Comparison of ENCODE assay signal across 1 cellular context in the genomic region with DNA sequence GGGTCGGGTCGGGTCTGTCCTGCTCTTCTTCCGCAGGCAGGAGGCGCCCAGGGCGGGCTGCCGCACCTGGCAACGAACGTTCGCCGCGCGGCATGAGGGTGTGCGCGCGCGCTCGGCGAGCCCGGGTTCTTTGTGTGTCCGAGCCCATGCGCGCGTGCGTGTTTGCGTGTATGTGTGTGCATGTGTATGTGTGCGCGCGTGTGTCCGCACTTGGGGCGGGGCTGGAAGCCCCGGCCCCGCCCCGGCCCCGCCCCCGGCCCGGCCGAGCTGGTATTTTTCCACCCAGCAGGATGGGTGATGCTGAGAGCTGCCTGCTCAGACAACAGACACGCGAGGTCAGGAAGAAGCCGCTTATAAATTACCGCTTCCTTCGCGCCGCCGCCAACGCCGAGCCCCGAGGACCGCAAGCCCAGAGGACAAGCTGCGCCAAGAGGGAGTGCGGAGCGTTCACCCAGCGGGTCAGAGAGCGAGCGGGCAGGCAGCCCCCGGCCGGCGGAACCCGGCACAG.
TF ChIP-seq lines count a peak whose summit lies in the region.

SLC6A6 (plus strand) TSS at position 303 of the 508 bp plus-strand sequence. CDS start 41,029 bp downstream, outside the sequence.

TF ChIP-seq in HepG2, 621 proteins besides CTCF, POLR2A, EP300 and RAD21 (continued from another document and continues in another):
- peak; percentile 75; the same call in 1 of the 2 replicates for TF ChIP-seq ZNF142 (CRISPR knock-in tag; IDR thresholded peaks at IDR 0.05)
- no peak for TF ChIP-seq TIGD3 (CRISPR knock-in tag; IDR thresholded peaks at IDR 0.05; ENCODE audit: borderline replicate concordance)
- TF ChIP-seq ZNF761 (CRISPR knock-in tag; conservative IDR thresholded peaks at IDR 0.05) = no peak
- TF ChIP-seq NPAS2 (CRISPR knock-in tag; IDR thresholded peaks at IDR 0.05; ENCODE audit: borderline replicate concordance) = no peak
- TF ChIP-seq ZNF652 (CRISPR knock-in tag; IDR thresholded peaks at IDR 0.05; ENCODE audit: borderline replicate concordance, low read depth) = no peak
- TF ChIP-seq POLR2AphosphoS5 (IDR thresholded peaks at IDR 0.05; ENCODE audit: low read depth, low read length) = peak; percentile 69
- no peak for TF ChIP-seq CENPX (CRISPR knock-in tag; IDR thresholded peaks at IDR 0.05)
- TF ChIP-seq ZBTB37 (CRISPR knock-in tag; IDR thresholded peaks at IDR 0.05) = no peak
- TF ChIP-seq ZNF777 (CRISPR knock-in tag; IDR thresholded peaks at IDR 0.05) = peak; percentile 26; the same call in 1 of the 2 replicates
- TF ChIP-seq, protein P1, sequence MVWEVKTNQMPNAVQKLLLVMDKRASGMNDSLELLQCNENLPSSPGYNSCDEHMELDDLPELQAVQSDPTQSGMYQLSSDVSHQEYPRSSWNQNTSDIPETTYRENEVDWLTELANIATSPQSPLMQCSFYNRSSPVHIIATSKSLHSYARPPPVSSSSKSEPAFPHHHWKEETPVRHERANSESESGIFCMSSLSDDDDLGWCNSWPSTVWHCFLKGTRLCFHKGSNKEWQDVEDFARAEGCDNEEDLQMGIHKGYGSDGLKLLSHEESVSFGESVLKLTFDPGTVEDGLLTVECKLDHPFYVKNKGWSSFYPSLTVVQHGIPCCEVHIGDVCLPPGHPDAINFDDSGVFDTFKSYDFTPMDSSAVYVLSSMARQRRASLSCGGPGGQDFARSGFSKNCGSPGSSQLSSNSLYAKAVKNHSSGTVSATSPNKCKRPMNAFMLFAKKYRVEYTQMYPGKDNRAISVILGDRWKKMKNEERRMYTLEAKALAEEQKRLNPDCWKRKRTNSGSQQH (CRISPR knock-in tag; IDR thresholded peaks at IDR 0.05; ENCODE audit: low read depth) = no peak
- peak; percentile 62; the same call in 1 of the 2 replicates for TF ChIP-seq ZFY (CRISPR knock-in tag; IDR thresholded peaks at IDR 0.05)
- TF ChIP-seq CREM (IDR thresholded peaks at IDR 0.05) = no peak
- TF ChIP-seq CREM (CRISPR knock-in tag; IDR thresholded peaks at IDR 0.05) = no peak
- TF ChIP-seq ADNP (CRISPR knock-in tag; IDR thresholded peaks at IDR 0.05) = no peak; the same call in 1 of the 2 replicates
- no peak for TF ChIP-seq ISX (CRISPR knock-in tag; conservative IDR thresholded peaks at IDR 0.05)
- TF ChIP-seq RAD51 (IDR thresholded peaks at IDR 0.05; ENCODE audit: borderline replicate concordance) = no peak
- no peak; the same call in 1 of the 2 replicates for TF ChIP-seq BORCS8-MEF2B (CRISPR knock-in tag; IDR thresholded peaks at IDR 0.05)
- no peak for TF ChIP-seq ZBTB20 (CRISPR knock-in tag; IDR thresholded peaks at IDR 0.05; ENCODE audit: borderline replicate concordance, low read depth)
- TF ChIP-seq NFE2 (CRISPR knock-in tag; IDR thresholded peaks at IDR 0.05) = no peak
- TF ChIP-seq CEBPG (CRISPR knock-in tag; IDR thresholded peaks at IDR 0.05) = 0 out of 2 replicates have a peak, but pooled peaks have one; percentile 5
- no peak; the same call in 1 of the 2 replicates for TF ChIP-seq MTF1 (CRISPR knock-in tag; IDR thresholded peaks at IDR 0.05)
- TF ChIP-seq, protein P2, sequence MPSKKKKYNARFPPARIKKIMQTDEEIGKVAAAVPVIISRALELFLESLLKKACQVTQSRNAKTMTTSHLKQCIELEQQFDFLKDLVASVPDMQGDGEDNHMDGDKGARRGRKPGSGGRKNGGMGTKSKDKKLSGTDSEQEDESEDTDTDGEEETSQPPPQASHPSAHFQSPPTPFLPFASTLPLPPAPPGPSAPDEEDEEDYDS (CRISPR knock-in tag; IDR thresholded peaks at IDR 0.05) = peak; percentile 70
- TF ChIP-seq ATM (IDR thresholded peaks at IDR 0.05; ENCODE audit: borderline replicate concordance) = no peak
- no peak for TF ChIP-seq HMG20B (CRISPR knock-in tag; conservative IDR thresholded peaks at IDR 0.05)
- no peak for TF ChIP-seq MATR3 (CRISPR knock-in tag; IDR thresholded peaks at IDR 0.05)
- TF ChIP-seq ZNF580 (CRISPR knock-in tag; IDR thresholded peaks at IDR 0.05; ENCODE audit: borderline replicate concordance, low read depth) = peak; percentile 73; the same call in 1 of the 2 replicates
- peak; percentile 54; the same call in 1 of the 2 replicates for TF ChIP-seq TARDBP (CRISPR knock-in tag; IDR thresholded peaks at IDR 0.05)
- no peak for TF ChIP-seq POLR2AphosphoS2 (IDR thresholded peaks at IDR 0.05; ENCODE audit: low read depth, low read length)
- TF ChIP-seq ISL2 (CRISPR knock-in tag; IDR thresholded peaks at IDR 0.05) = 0 out of 2 replicates have a peak, but pooled peaks have one; percentile 39
- TF ChIP-seq ZMYM3 (CRISPR knock-in tag; IDR thresholded peaks at IDR 0.05) = peak; percentile 27; the same call in 1 of the 2 replicates
- no peak for TF ChIP-seq ZNF276 (CRISPR knock-in tag; IDR thresholded peaks at IDR 0.05; ENCODE audit: low read depth)
- TF ChIP-seq, protein P3, sequence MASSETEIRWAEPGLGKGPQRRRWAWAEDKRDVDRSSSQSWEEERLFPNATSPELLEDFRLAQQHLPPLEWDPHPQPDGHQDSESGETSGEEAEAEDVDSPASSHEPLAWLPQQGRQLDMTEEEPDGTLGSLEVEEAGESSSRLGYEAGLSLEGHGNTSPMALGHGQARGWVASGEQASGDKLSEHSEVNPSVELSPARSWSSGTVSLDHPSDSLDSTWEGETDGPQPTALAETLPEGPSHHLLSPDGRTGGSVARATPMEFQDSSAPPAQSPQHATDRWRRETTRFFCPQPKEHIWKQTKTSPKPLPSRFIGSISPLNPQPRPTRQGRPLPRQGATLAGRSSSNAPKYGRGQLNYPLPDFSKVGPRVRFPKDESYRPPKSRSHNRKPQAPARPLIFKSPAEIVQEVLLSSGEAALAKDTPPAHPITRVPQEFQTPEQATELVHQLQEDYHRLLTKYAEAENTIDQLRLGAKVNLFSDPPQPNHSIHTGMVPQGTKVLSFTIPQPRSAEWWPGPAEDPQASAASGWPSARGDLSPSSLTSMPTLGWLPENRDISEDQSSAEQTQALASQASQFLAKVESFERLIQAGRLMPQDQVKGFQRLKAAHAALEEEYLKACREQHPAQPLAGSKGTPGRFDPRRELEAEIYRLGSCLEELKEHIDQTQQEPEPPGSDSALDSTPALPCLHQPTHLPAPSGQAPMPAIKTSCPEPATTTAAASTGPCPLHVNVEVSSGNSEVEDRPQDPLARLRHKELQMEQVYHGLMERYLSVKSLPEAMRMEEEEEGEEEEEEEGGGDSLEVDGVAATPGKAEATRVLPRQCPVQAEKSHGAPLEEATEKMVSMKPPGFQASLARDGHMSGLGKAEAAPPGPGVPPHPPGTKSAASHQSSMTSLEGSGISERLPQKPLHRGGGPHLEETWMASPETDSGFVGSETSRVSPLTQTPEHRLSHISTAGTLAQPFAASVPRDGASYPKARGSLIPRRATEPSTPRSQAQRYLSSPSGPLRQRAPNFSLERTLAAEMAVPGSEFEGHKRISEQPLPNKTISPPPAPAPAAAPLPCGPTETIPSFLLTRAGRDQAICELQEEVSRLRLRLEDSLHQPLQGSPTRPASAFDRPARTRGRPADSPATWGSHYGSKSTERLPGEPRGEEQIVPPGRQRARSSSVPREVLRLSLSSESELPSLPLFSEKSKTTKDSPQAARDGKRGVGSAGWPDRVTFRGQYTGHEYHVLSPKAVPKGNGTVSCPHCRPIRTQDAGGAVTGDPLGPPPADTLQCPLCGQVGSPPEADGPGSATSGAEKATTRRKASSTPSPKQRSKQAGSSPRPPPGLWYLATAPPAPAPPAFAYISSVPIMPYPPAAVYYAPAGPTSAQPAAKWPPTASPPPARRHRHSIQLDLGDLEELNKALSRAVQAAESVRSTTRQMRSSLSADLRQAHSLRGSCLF (CRISPR knock-in tag; IDR thresholded peaks at IDR 0.05; ENCODE audit: borderline replicate concordance) = no peak
- TF ChIP-seq, protein P4, sequence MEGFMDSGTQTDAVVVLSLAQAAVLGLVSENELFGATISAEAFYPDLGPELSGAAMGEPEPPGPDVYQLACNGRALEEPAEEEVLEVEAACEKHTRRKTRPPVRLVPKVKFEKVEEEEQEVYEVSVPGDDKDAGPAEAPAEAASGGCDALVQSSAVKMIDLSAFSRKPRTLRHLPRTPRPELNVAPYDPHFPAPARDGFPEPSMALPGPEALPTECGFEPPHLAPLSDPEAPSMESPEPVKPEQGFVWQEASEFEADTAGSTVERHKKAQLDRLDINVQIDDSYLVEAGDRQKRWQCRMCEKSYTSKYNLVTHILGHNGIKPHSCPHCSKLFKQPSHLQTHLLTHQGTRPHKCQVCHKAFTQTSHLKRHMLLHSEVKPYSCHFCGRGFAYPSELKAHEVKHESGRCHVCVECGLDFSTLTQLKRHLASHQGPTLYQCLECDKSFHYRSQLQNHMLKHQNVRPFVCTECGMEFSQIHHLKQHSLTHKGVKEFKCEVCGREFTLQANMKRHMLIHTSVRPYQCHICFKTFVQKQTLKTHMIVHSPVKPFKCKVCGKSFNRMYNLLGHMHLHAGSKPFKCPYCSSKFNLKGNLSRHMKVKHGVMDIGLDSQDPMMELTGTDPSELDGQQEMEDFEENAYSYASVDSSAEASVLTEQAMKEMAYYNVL (CRISPR knock-in tag; IDR thresholded peaks at IDR 0.05; ENCODE audit: borderline replicate concordance) = no peak; the same call in 1 of the 2 replicates
- no peak for TF ChIP-seq DDIT3 (CRISPR knock-in tag; IDR thresholded peaks at IDR 0.05)
